Comparison of ENCODE assay signal across 17 cellular contexts in the genomic region with DNA sequence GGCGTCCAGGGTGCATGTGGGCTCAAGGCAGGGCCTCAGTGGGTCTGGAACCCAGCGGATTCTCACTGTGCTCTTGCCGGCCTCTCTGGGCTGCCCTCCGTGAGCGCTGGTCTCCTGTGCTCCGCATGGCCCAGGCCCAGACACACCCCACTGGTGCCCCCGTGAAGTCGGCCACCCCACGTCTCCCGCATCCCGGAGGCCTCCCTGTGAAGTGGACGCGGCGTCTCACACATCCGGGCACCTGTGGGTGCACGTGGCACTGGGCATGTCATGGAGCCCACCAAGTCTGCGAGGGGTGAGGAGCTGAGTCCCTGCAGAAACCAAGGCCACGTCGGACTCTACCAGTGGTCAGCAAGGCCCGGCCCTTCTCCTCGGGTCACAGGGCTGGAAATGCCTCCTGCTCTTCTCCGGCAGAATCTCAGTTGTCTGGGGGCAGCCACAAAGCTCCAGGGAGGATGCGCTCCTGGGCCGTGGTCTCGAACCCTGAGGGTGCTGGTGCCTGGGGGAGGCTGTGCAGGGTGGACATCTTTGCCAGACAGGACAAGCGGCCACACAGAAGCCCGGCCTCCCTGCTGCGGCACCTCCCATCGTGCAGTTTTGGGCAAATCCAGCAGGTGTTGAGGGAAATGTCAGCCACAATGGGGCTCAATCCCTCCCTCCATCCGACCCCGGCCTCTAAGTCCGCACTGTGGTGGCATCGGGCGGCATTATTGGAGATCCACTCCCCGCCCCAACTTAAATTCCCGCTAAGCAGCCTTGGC. TPM values are rescaled to one million over a fixed set of nuclear protein-coding genes. Genes with fewer than 3 reads are reported as not detected.
DNase-seq lines count a peak whose midpoint lies in the region; ATAC-seq and TF ChIP-seq lines count a peak whose summit lies in the region.
"Had no signal": no experiment of that assay in that cellular context is flagged by ENCODE, and none has a peak within 500 bp of the region (broad histone marks: within the 10 kb centered on the region; RNA-seq: fewer than 3 reads in every experiment).

No MANE protein-coding gene starts in this region.

- H3K36me3 ChIP-seq in IMR-90 (ENCODE audit: control insufficient read depth, insufficient read depth, low read length) (peaks cover 53% of the 10 kb centered on the region), breast epithelium (no peaks in the 10 kb centered on the region), left lung (peaks cover 0 to 17% of the 10 kb centered on the region in 2 donors), spleen (peaks cover 0 to 74% (median 20%) of the 10 kb centered on the region in 6 donors)

- ATAC-seq in IMR-90 (ENCODE audit: low read depth), result no peak
- no peak for ATAC-seq in left lung
- ATAC-seq in HG02973 (IDR thresholded peaks at IDR 0.05; ENCODE audit: unreplicated experiment), result no peak
- ATAC-seq in HG02642 (IDR thresholded peaks at IDR 0.05; ENCODE audit: poor library complexity, unreplicated experiment), result no peak
- ATAC-seq: activated naive CD4-positive, alpha-beta T cell treated with anti-CD3 and anti-CD28 coated beads, Interleukin-2, amount 50 U/mL, for 72 hours had no signal

- H3K4me1 ChIP-seq in IMR-90 (ENCODE audit: control insufficient read depth, insufficient read depth, low read length), result peaks cover 5% of the 10 kb centered on the region
- H3K4me1 ChIP-seq in breast epithelium, result peaks cover 5 to 12% of the 10 kb centered on the region in 2 donors
- peaks cover 0 to 6% of the 10 kb centered on the region in 2 donors for H3K4me1 ChIP-seq in left lung
- H3K4me1 ChIP-seq in spleen, result peaks cover 0 to 8% (median 0%) of the 10 kb centered on the region in 6 donors

- H2AFZ ChIP-seq in IMR-90 (replicated peaks; ENCODE audit: low read length, poor library complexity), result peak overlapping the region; percentile 32

- peaks cover 7% of the 10 kb centered on the region; the same call in 1 of the 2 replicates for H4K20me1 ChIP-seq in IMR-90 (ENCODE audit: insufficient read depth, low read length)

- BruUV-seq in IMR-90 (replicated peaks; lab: Mats Ljungman, UMichigan), result no TSS peak

- no peak overlapping the region for H3K14ac ChIP-seq in IMR-90 (replicated peaks; ENCODE audit: low read depth, low read length)

- no peak overlapping the region for H2BK5ac ChIP-seq in IMR-90 (ENCODE audit: low read depth, low read length, poor library complexity, severe bottlenecking)

- TF ChIP-seq POLR2A in IMR-90 (IDR thresholded peaks at IDR 0.05; ENCODE audit: low read depth, low read length) (no peak), breast epithelium (IDR thresholded peaks at IDR 0.05) (no peak), spleen (IDR thresholded peaks at IDR 0.05) (no peak)

- CTCF ChIA-PET in IMR-90 (lab: Yijun Ruan, JAX), result no interaction called here

- no peak overlapping the region for H2BK20ac ChIP-seq in IMR-90 (ENCODE audit: low read depth, low read length)

- no peak overlapping the region for H3K23ac ChIP-seq in IMR-90 (ENCODE audit: low read depth, low read length)

- POLR2A ChIA-PET in IMR-90 (lab: Charles Lee; ENCODE audit: unreplicated experiment), result no interaction called here

- no peaks in the 10 kb centered on the region for H3K9me3 ChIP-seq in IMR-90 (ENCODE audit: control insufficient read depth, insufficient read depth, low read length)
- no peaks in the 10 kb centered on the region for H3K9me3 ChIP-seq in breast epithelium
- H3K9me3 ChIP-seq in left lung, result no peaks in the 10 kb centered on the region
- H3K9me3 ChIP-seq in spleen, result no peaks in the 10 kb centered on the region
- H3K9me3 ChIP-seq: neutrophil had no signal

- no peak overlapping the region for H3K9ac ChIP-seq in IMR-90 (ENCODE audit: low read depth, low read length)

- TF ChIP-seq RAD21 in IMR-90 (IDR thresholded peaks at IDR 0.05; ENCODE audit: low read length), result no peak

- peaks cover 11 to 68% of the 10 kb centered on the region in 2 experiments; a peak in 3 of 4 replicates for H3K79me1 ChIP-seq in IMR-90 (ENCODE audit: low read depth in 1 of 2, low read length in 2 of 2)

- WGBS in IMR-90 (ENCODE audit: extremely low coverage in 2 of 2, insufficient read length in 1 of 2), 2 experiments, result 94% methylated on average over 29 of the region's 36 CpGs; no CpG with 5 or more reads in 1 of the 2 experiments
- 89 to 98% (median 97%) methylated on average over 33 to 36 of the region's 36 CpGs for WGBS in spleen, 5 donors

- in situ Hi-C loops in IMR-90 (cut with MboI; ENCODE audit: low sequenced_read_pairs), result no loop called here
- in situ Hi-C loops in KBM-7 (cut with MboI; ENCODE audit: low pct_unique_long_range_greater_than_20kb, low sequenced_read_pairs), result no loop called here

- no peak for DNase-seq in IMR-90
- no peak for DNase-seq in breast epithelium (ENCODE audit: low spot score in 2 of 2)
- DNase-seq in left lung, result peak; percentile 25 to 78
- peak; percentile 73 for DNase-seq in spleen
- DNase-seq in KBM-7, result no peak
- DNase-seq in NK-92 treated with Interleukin-12 subunit alpha and Interleukin-12 subunit beta, amount 100 ng/mL, for 24 hours (lab: John Stamatoyannopoulos, UW), result no peak
- DNase-seq: activated T-cell treated with anti-CD3 and anti-CD28 coated beads, Interleukin-2, amount 50 U/mL, for 24 hours; AML-193; DMS153; effector memory CD4-positive, alpha-beta T cell; NCI-H1436; NCI-H345 had no signal

- H3K4me2 ChIP-seq in IMR-90 (ENCODE audit: low read depth, low read length), result no peak overlapping the region

- no peak overlapping the region for H4K8ac ChIP-seq in IMR-90 (ENCODE audit: low read depth in 2 of 2, low read length in 2 of 2)

- no peak overlapping the region for H3K56ac ChIP-seq in IMR-90 (ENCODE audit: extremely low read depth, insufficient read depth, low read length)

- no peak overlapping the region for H3K4me3 ChIP-seq in IMR-90 (ENCODE audit: insufficient read depth, low read depth, low read length)
- H3K4me3 ChIP-seq in breast epithelium, result no peak overlapping the region
- no peak overlapping the region for H3K4me3 ChIP-seq in left lung
- no peak overlapping the region for H3K4me3 ChIP-seq in spleen
- H3K4me3 ChIP-seq: cardiac muscle cell had no signal

- dilution Hi-C loops in IMR-90 (cut with HindIII; ENCODE audit: low sequenced_read_pairs, unreplicated experiment), result no loop called here

- H3K18ac ChIP-seq in IMR-90 (ENCODE audit: low read depth, low read length), result no peak overlapping the region

- H3K27me3 ChIP-seq in IMR-90 (ENCODE audit: control insufficient read depth, insufficient read depth, low read length), result no peaks in the 10 kb centered on the region
- H3K27me3 ChIP-seq in breast epithelium, result no peaks in the 10 kb centered on the region
- no peaks in the 10 kb centered on the region for H3K27me3 ChIP-seq in left lung
- H3K27me3 ChIP-seq in spleen (replicated peaks in 1 of 7), result no peaks in the 10 kb centered on the region
- H3K27me3 ChIP-seq: cardiac muscle cell, neutrophil had no signal

- H2AK9ac ChIP-seq in IMR-90 (replicated peaks; ENCODE audit: low read depth, low read length, poor library complexity), result no peak overlapping the region

- H4K5ac ChIP-seq in IMR-90 (ENCODE audit: low read depth, low read length), result no peak overlapping the region

- H3K4ac ChIP-seq in IMR-90 (ENCODE audit: low read depth, low read length), result no peak overlapping the region

- H2BK15ac ChIP-seq in IMR-90 (ENCODE audit: low read depth, low read length), result no peak overlapping the region

- H2BK120ac ChIP-seq in IMR-90 (ENCODE audit: low read depth, low read length), result no peak overlapping the region

- H3K27ac ChIP-seq in IMR-90 (ENCODE audit: insufficient read depth, low read length) (no peak overlapping the region), breast epithelium (peak overlapping the region; percentile 91 to 95), left lung (peak overlapping the region; percentile 72 to 74), spleen (no peak overlapping the region)
- H3K27ac ChIP-seq: cardiac muscle cell, neutrophil had no signal

- intact Hi-C loops in IMR-90 (cut with micrococcal nuclease), result no loop called here
- intact Hi-C loops in breast epithelium (cut with DNase I; ENCODE audit: low total_unique reads), result no loop called here
- intact Hi-C loops in left lung (cut with DNase I), result no loop called here
- intact Hi-C loops in spleen (cut with DNase I; ENCODE audit: low total_unique reads), result no loop called here

- H2AK5ac ChIP-seq in IMR-90 (ENCODE audit: low read depth, low read length), result no peak overlapping the region

- TF ChIP-seq CTCF in IMR-90 (conservative IDR thresholded peaks at IDR 0.05; ENCODE audit: low read depth, low read length) (no peak), breast epithelium (IDR thresholded peaks at IDR 0.05) (no peak), left lung (IDR thresholded peaks at IDR 0.05) (no peak), spleen (IDR thresholded peaks at IDR 0.05 in 8 of 11, conservative IDR thresholded peaks at IDR 0.05 in 3 of 11) (no peak)

- no peak overlapping the region for H4K91ac ChIP-seq in IMR-90 (ENCODE audit: insufficient read depth, low read depth, low read length)

- H3K9me1 ChIP-seq in IMR-90 (ENCODE audit: insufficient read depth, low read length), result peaks cover 15% of the 10 kb centered on the region; the same call in 1 of the 2 replicates

TF ChIP-seq in IMR-90, 13 proteins besides CTCF, POLR2A, EP300 and RAD21 (continues in another document):
- TF ChIP-seq, protein P1, sequence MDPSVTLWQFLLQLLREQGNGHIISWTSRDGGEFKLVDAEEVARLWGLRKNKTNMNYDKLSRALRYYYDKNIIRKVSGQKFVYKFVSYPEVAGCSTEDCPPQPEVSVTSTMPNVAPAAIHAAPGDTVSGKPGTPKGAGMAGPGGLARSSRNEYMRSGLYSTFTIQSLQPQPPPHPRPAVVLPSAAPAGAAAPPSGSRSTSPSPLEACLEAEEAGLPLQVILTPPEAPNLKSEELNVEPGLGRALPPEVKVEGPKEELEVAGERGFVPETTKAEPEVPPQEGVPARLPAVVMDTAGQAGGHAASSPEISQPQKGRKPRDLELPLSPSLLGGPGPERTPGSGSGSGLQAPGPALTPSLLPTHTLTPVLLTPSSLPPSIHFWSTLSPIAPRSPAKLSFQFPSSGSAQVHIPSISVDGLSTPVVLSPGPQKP (IDR thresholded peaks at IDR 0.05; ENCODE audit: borderline replicate concordance, low read depth, low read length), result no peak
- TF ChIP-seq MXI1 (IDR thresholded peaks at IDR 0.05; ENCODE audit: borderline replicate concordance, low read depth, low read length), result no peak
- no peak for TF ChIP-seq BHLHE40 (IDR thresholded peaks at IDR 0.05; ENCODE audit: low read depth, low read length)
- no peak for TF ChIP-seq RCOR1 (IDR thresholded peaks at IDR 0.05; ENCODE audit: insufficient replicate concordance, low read length)
- no peak for TF ChIP-seq SMC3 (IDR thresholded peaks at IDR 0.05; ENCODE audit: low read depth, low read length)

RNA-seq across cellular contexts. Expression of a gene that starts 2.2 kb away (rescaled TPM):
- under 0.01 TPM in 2 replicates for total RNA-seq in IMR-90 (2012; rRNA removed)
- 2.1 and 2.5 TPM in 2 replicates for polyA plus RNA-seq in IMR-90 (2012; rRNA removed)
- 1.7 and 1.8 TPM in 2 replicates for polyA plus RNA-seq in IMR-90 (2012; cell fraction: cytosol; rRNA removed)
- 8.9 and 10.0 TPM in 2 replicates for polyA plus RNA-seq in IMR-90 (2012; cell fraction: nucleus; rRNA removed; ENCODE audit: low replicate concordance)
- total RNA-seq in breast epithelium, result under 1 TPM; 0.16 to 0.73 (median 0.66) TPM
- 1 to 10 TPM; 7.1 to 7.5 TPM for total RNA-seq in left lung
- total RNA-seq in spleen, result 1 to 10 TPM in 5 of 7 donors, under 1 TPM in 2; 0.83 to 4.2 (median 2.6) TPM
- polyA plus RNA-seq in spleen, result under 1 TPM; 0.09 to 0.70 (median 0.13) TPM
- total RNA-seq: cardiac muscle cell had no signal

Comparison
In these comparisons a context has a peak if more than half of its experiments do, and no peak if none do; other contexts are left out.
1. DNase-seq: peak in left lung (2 of 2) and spleen (single experiment); none in IMR-90 (single experiment), breast epithelium (0 of 2), KBM-7 (single experiment) and NK-92 treated with Interleukin-12 subunit alpha and Interleukin-12 subunit beta, amount 100 ng/mL, for 24 hours (single experiment).
2. H3K27ac ChIP-seq: peak in breast epithelium (2 of 2) and left lung (2 of 2); none in IMR-90 (single experiment) and spleen (0 of 8).